ENCODE assay signal across 8 cellular contexts in genomic region chr2:206381881-206382280, GRCh38.
"Had no signal": no experiment of that assay in that cellular context is flagged by ENCODE, and none has a peak within 500 bp of the region (broad histone marks: within the 10 kb centered on the region; RNA-seq: fewer than 3 reads in every experiment).

No MANE protein-coding gene starts in this region.

- H3K4me3 ChIP-seq: GM12878 had no signal

- DNase-seq: GDM1, GF-D8 had no signal

- FAIRE-seq: G401.6, GM12878, GM12891, GM12892, GM18507, GM19239 had no signal

- ATAC-seq: GM12878 had no signal
